In genomic region chr7:111711426-111712065, GRCh38 we compare ENCODE assay signal across 29 cellular contexts.
DNase-seq lines count a peak whose midpoint lies in the region; ATAC-seq, FAIRE-seq and TF ChIP-seq lines count a peak whose summit lies in the region.
"Had no signal": no experiment of that assay in that cellular context is flagged by ENCODE, and none has a peak within 500 bp of the region (broad histone marks: within the 10 kb centered on the region; RNA-seq: fewer than 3 reads in every experiment).

No MANE protein-coding gene starts in this region.

- H3K4me3 Mint-ChIP-seq in osteocyte (ENCODE audit: unreplicated experiment), result no peak overlapping the region
- H3K4me3 Mint-ChIP-seq: activated B cell treated with CpG ODN at 0.5 μM for 24 hours; CD14-positive monocyte; central memory CD8-positive, alpha-beta T cell; naive B cell; stimulated activated memory B cell treated with anti-CD40 and anti-IgM and Interleukin-4, amounts not matched to agents 10 μg/mL and 1 μg/mL and 100 μg/mL, for 72 hours had no signal

- DNase-seq in DMS 273 (lab: John Stamatoyannopoulos, UW; ENCODE audit: unreplicated experiment) (peak; percentile 72), NCI-H187 (lab: John Stamatoyannopoulos, UW) (peak; percentile 33 to 45), bronchial epithelial cell (ENCODE audit: low read depth) (peak; percentile 13), osteocyte (ENCODE audit: extremely low spot score, unreplicated experiment) (no peak), A673 (ENCODE audit: low spot score) (no peak)
- no peak for DNase-seq in activated CD8-positive, alpha-beta memory T cell treated with anti-CD3 and anti-CD28 coated beads, Interleukin-2, amount 50 U/mL, for 4 hours
- DNase-seq: activated B cell treated with CpG ODN at 0.5 μM for 24 hours; activated CD4-positive, alpha-beta T cell treated with anti-CD3 and anti-CD28 coated beads, Interleukin-2, amount 50 U/mL, for 48 hours; anterior cingulate cortex; DMS153; dorsolateral prefrontal cortex; KG1; left cardiac atrium; naive B cell; NCI-H1436 treated with DMSO at 0.1 percent for 48 hours; nucleus accumbens; spleen; stimulated activated CD4-positive, alpha-beta T cell treated with anti-CD3 and anti-CD28 coated beads, Interleukin-4, amount 100 ng/mL, for 1 hour; T1000 had no signal

- H3K27ac ChIP-seq in A673 (ENCODE audit: low read depth, low read length, poor library complexity, severe bottlenecking), result no peak overlapping the region
- H3K27ac ChIP-seq: dorsolateral prefrontal cortex, spleen, suprapubic skin had no signal

- ATAC-seq in GM21360 (IDR thresholded peaks at IDR 0.05; ENCODE audit: unreplicated experiment), result no peak
- ATAC-seq: activated naive CD4-positive, alpha-beta T cell treated with anti-CD3 and anti-CD28 coated beads, Interleukin-2, amount 50 U/mL, for 72 hours; left cardiac atrium; stimulated activated memory B cell treated with anti-CD40 and anti-IgM and Interleukin-4, amounts not matched to agents 10 μg/mL and 1 μg/mL and 100 μg/mL, for 72 hours had no signal

- H3K4me3 ChIP-seq in bronchial epithelial cell (ENCODE audit: low read depth, low read length) (no peak overlapping the region), A673 (ENCODE audit: low read depth, low read length, poor library complexity, severe bottlenecking) (no peak overlapping the region)
- H3K4me3 ChIP-seq: dorsolateral prefrontal cortex, spleen, suprapubic skin had no signal

- H3K9me3 ChIP-seq in A673 (ENCODE audit: low read depth, low read length, poor library complexity, severe bottlenecking), result no peaks in the 10 kb centered on the region
- H3K9me3 ChIP-seq: suprapubic skin had no signal

- no peak for TF ChIP-seq CTCF in bronchial epithelial cell (IDR thresholded peaks at IDR 0.05; ENCODE audit: insufficient read depth, low read length, severe bottlenecking)
- TF ChIP-seq CTCF in osteocyte (IDR thresholded peaks at IDR 0.05), result no peak
- TF ChIP-seq CTCF in A673 (conservative IDR thresholded peaks at IDR 0.05; ENCODE audit: low read depth, low read length), result no peak

- H3K36me3 Mint-ChIP-seq in osteocyte (ENCODE audit: unreplicated experiment), result peaks cover 2% of the 10 kb centered on the region
- H3K36me3 Mint-ChIP-seq: CD14-positive monocyte; naive B cell; stimulated activated memory B cell treated with anti-CD40 and anti-IgM and Interleukin-4, amounts not matched to agents 10 μg/mL and 1 μg/mL and 100 μg/mL, for 72 hours had no signal

- H3K27me3 Mint-ChIP-seq in osteocyte (ENCODE audit: unreplicated experiment), result peaks cover 3% of the 10 kb centered on the region
- H3K27me3 Mint-ChIP-seq: stimulated activated memory B cell treated with anti-CD40 and anti-IgM and Interleukin-4, amounts not matched to agents 10 μg/mL and 1 μg/mL and 100 μg/mL, for 72 hours had no signal

- no peaks in the 10 kb centered on the region for H3K27me3 ChIP-seq in bronchial epithelial cell (ENCODE audit: control insufficient read depth, insufficient read depth, low read length)
- no peaks in the 10 kb centered on the region for H3K27me3 ChIP-seq in A673 (replicated peaks; ENCODE audit: insufficient read depth, low read depth, low read length, poor library complexity)
- H3K27me3 ChIP-seq: dorsolateral prefrontal cortex, spleen, suprapubic skin had no signal

- no TSS peak for BruUV-seq in A673 (replicated peaks; lab: Mats Ljungman, UMichigan)

- intact Hi-C loops in A673 (cut with micrococcal nuclease; ENCODE audit: unreplicated experiment), result no loop called here

- peak overlapping the region; percentile 59 for H3K27ac Mint-ChIP-seq in osteocyte (ENCODE audit: unreplicated experiment)
- H3K27ac Mint-ChIP-seq: activated B cell treated with CpG ODN at 0.5 μM for 24 hours; activated naive CD4-positive, alpha-beta T cell treated with anti-CD3 and anti-CD28 coated beads, Interleukin-2, amount 50 U/mL, for 72 hours; activated T-helper 2 cell treated with anti-CD3 and anti-CD28 coated beads, Interferon-gamma antibody, Interleukin-2, Interleukin-4, amounts not matched to agents 10 μg/mL and 5 μg/mL and 100 μg/mL, durations not matched to agents 14 hours and 24 hours and 36 hours; CD14-positive monocyte; naive B cell; stimulated activated memory B cell treated with anti-CD40 and anti-IgM and Interleukin-4, amounts not matched to agents 10 μg/mL and 1 μg/mL and 100 μg/mL, for 72 hours had no signal

- H3K36me3 ChIP-seq in bronchial epithelial cell (ENCODE audit: control insufficient read depth, insufficient read depth, low read length) (no peaks in the 10 kb centered on the region), A673 (ENCODE audit: insufficient read depth, low read length, poor library complexity, severe bottlenecking) (no peaks in the 10 kb centered on the region)
- H3K36me3 ChIP-seq: spleen, suprapubic skin had no signal

- FAIRE-seq in bronchial epithelial cell (lab: Jason Lieb, UNC), result no peak
- FAIRE-seq: H1, HTR-8/SVneo, urothelium cell line had no signal

- H3K4me1 Mint-ChIP-seq in osteocyte (ENCODE audit: unreplicated experiment), result peaks cover 24% of the 10 kb centered on the region
- H3K4me1 Mint-ChIP-seq: activated B cell treated with CpG ODN at 0.5 μM for 24 hours; CD14-positive monocyte; central memory CD8-positive, alpha-beta T cell; naive B cell; stimulated activated memory B cell treated with anti-CD40 and anti-IgM and Interleukin-4, amounts not matched to agents 10 μg/mL and 1 μg/mL and 100 μg/mL, for 72 hours had no signal

- no peaks in the 10 kb centered on the region for H3K9me3 Mint-ChIP-seq in osteocyte (ENCODE audit: unreplicated experiment)
- H3K9me3 Mint-ChIP-seq: activated B cell treated with CpG ODN at 0.5 μM for 24 hours; activated naive CD4-positive, alpha-beta T cell treated with anti-CD3 and anti-CD28 coated beads, Interleukin-2, amount 50 U/mL, for 72 hours; activated T-helper 2 cell treated with anti-CD3 and anti-CD28 coated beads, Interferon-gamma antibody, Interleukin-2, Interleukin-4, amounts not matched to agents 10 μg/mL and 5 μg/mL and 100 μg/mL, durations not matched to agents 14 hours and 24 hours and 36 hours; central memory CD8-positive, alpha-beta T cell; naive B cell; stimulated activated memory B cell treated with anti-CD40 and anti-IgM and Interleukin-4, amounts not matched to agents 10 μg/mL and 1 μg/mL and 100 μg/mL, for 72 hours had no signal

- CTCF ChIA-PET in A673 (lab: Charles Lee), result no interaction called here

- no peaks in the 10 kb centered on the region for H3K4me1 ChIP-seq in A673 (ENCODE audit: insufficient read depth, low read length, poor library complexity, severe bottlenecking)
- H3K4me1 ChIP-seq: spleen, suprapubic skin had no signal

- POLR2A ChIA-PET in A673 (lab: Charles Lee; ENCODE audit: low non-redundant PET), result no interaction called here

Comparison
In these comparisons a context has a peak if more than half of its experiments do, and no peak if none do; other contexts are left out.
1. DNase-seq: peak in DMS 273 (single experiment), NCI-H187 (2 of 2) and bronchial epithelial cell (single experiment); none in osteocyte (single experiment), activated CD8-positive, alpha-beta memory T cell treated with anti-CD3 and anti-CD28 coated beads, Interleukin-2, amount 50 U/mL, for 4 hours (single experiment) and A673 (single experiment).